Comparison of ENCODE assay signal across 17 cellular contexts in the genomic region with DNA sequence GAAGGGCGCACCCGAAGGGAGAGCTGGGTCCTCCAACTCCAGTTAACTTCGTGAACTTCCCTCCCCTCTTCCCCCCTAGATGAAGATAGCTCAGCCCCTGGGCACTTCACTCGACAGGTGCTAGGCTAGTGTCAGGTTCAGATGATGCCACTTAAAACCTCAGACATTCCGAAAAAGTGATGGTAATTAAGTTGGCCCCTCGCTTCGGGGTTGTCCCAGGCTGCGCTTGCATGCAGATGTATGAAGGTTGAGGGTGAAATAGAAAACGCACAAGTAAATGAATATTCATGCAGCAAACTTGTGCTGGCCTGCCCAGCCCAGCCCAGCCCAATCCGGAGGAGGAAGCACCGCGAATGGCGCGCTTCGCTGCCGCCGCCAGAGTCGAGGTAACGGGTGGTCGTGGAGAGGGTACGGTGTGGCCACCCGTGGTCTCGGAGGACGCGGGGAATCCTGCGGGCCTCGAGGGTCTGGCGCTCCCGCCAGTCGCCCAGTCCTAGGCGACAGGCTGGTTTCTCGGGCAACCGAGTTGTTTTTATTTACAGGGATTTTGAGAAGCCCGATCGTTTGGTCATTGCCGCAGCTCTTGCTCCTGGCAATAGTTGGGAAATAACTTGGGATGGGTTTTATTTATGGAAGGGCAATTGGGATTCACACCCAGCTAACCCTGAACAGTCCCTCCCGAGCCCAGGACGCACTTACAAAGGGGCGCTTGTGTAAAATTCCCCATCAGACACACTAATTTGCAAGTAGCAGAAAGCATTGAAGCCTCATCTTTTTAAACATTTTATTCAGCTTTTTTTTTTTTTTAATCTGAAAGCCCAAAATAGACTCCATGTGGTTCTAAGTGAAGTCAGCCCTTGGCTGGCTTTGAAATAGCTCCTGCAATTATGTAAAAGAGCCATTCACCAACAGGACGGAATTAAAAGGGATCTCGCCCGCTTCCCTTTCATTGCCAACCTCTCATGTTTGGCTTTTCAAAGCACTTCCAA. TPM values are rescaled to one million over a fixed set of nuclear protein-coding genes. Genes with fewer than 3 reads are reported as not detected.
DNase-seq lines count a peak whose midpoint lies in the region; ATAC-seq, FAIRE-seq and TF ChIP-seq lines count a peak whose summit lies in the region.
"Had no signal": no experiment of that assay in that cellular context is flagged by ENCODE, and none has a peak within 500 bp of the region (broad histone marks: within the 10 kb centered on the region; RNA-seq: fewer than 3 reads in every experiment).

No MANE protein-coding gene starts in this region.

- H3K27me3 ChIP-seq in smooth muscle cell (ENCODE audit: low read depth), result peaks cover 86% of the 10 kb centered on the region
- no peaks in the 10 kb centered on the region for H3K27me3 ChIP-seq in PC-3 (ENCODE audit: low read length)

- peaks cover 78% of the 10 kb centered on the region for H3K27me3 Mint-ChIP-seq in activated T-cell treated with anti-CD3 and anti-CD28 coated beads, Interleukin-2, amount 50 U/mL, for 24 hours

- POLR2A ChIA-PET in PC-3 (lab: Charles Lee; ENCODE audit: unreplicated experiment), result no interaction called here

- peaks cover 12% of the 10 kb centered on the region for H3K4me1 Mint-ChIP-seq in activated T-cell treated with anti-CD3 and anti-CD28 coated beads, Interleukin-2, amount 50 U/mL, for 24 hours (ENCODE audit: low read depth)

- peak overlapping the region; percentile 22 for H3K27ac Mint-ChIP-seq in activated T-cell treated with anti-CD3 and anti-CD28 coated beads, Interleukin-2, amount 50 U/mL, for 24 hours
- H3K27ac Mint-ChIP-seq: activated naive CD4-positive, alpha-beta T cell treated with anti-CD3 and anti-CD28 coated beads for 36 hours; dendritic cell treated with granulocyte-macrophage colony-stimulating factor and Interleukin-4, amounts not matched to agents 40 ng/mL and 50 ng/mL, for 4 days; HFFc6 had no signal

- in situ Hi-C loops in KBM-7 (cut with MboI; ENCODE audit: low pct_unique_long_range_greater_than_20kb, low sequenced_read_pairs), result no loop called here

- no peak for FAIRE-seq in RCC 7860 (lab: Jason Lieb, UNC)

- BruUV-seq in PC-3 (replicated peaks; lab: Mats Ljungman, UMichigan), result no TSS peak

- no peaks in the 10 kb centered on the region for H3K9me3 Mint-ChIP-seq in activated T-cell treated with anti-CD3 and anti-CD28 coated beads, Interleukin-2, amount 50 U/mL, for 24 hours
- H3K9me3 Mint-ChIP-seq: activated naive CD4-positive, alpha-beta T cell treated with anti-CD3 and anti-CD28 coated beads for 36 hours; dendritic cell treated with granulocyte-macrophage colony-stimulating factor and Interleukin-4, amounts not matched to agents 40 ng/mL and 50 ng/mL, for 4 days; HFFc6 had no signal

- no peak for ATAC-seq in PC-3

- 4% methylated on average over 41 of the region's 42 CpGs for WGBS in smooth muscle cell (ENCODE audit: low lambda C conversion rate)

- H3K27ac ChIP-seq in smooth muscle cell (ENCODE audit: low read depth) (no peak overlapping the region), PC-3 (ENCODE audit: low read length) (no peak overlapping the region)

- H3K4me3 ChIP-seq in WI38 (ENCODE audit: low read depth, low read length) (peak overlapping the region; percentile 19), iPS-18c (ENCODE audit: insufficient read depth, low read depth, low read length) (peak overlapping the region; percentile 26; the same call in 1 of the 2 replicates), smooth muscle cell (no peak overlapping the region), PC-3 (ENCODE audit: low read length) (no peak overlapping the region)

- no peak for DNase-seq in activated T-cell treated with anti-CD3 and anti-CD28 coated beads, Interleukin-2, amount 50 U/mL, for 24 hours
- no peak for DNase-seq in activated T-cell treated with anti-CD3 and anti-CD28 coated beads for 4 hours
- DNase-seq in smooth muscle cell (lab: John Stamatoyannopoulos, UW; ENCODE audit: unreplicated experiment), result no peak
- DNase-seq in RCC 7860 (ENCODE audit: low spot score), result no peak
- DNase-seq in KBM-7, result no peak
- no peak for DNase-seq in PC-3
- DNase-seq: activated naive CD4-positive, alpha-beta T cell treated with anti-CD3 and anti-CD28 coated beads for 36 hours; HFFc6; NCI-H1694 treated with DMSO at 0.1 percent for 48 hours; NK-92 treated with Interleukin-12 subunit alpha and Interleukin-12 subunit beta, amount 100 ng/mL, for 24 hours; nucleus accumbens; stimulated activated CD4-positive, alpha-beta T cell treated with anti-CD3 and anti-CD28 coated beads, Interleukin-15, amount 100 ng/mL, for 24 hours; T-helper 1 cell had no signal

- H3K9me3 ChIP-seq in iPS-18c (ENCODE audit: control insufficient read depth, insufficient read depth, low read length), result peaks cover 6% of the 10 kb centered on the region
- no peaks in the 10 kb centered on the region for H3K9me3 ChIP-seq in smooth muscle cell (replicated peaks; ENCODE audit: low read depth)
- no peaks in the 10 kb centered on the region for H3K9me3 ChIP-seq in PC-3 (ENCODE audit: low read length)

- H3K9ac ChIP-seq in smooth muscle cell (ENCODE audit: low read depth), result no peak overlapping the region
- no peak overlapping the region for H3K9ac ChIP-seq in PC-3 (ENCODE audit: low read length)

- H3K36me3 ChIP-seq in smooth muscle cell (ENCODE audit: low read depth) (no peaks in the 10 kb centered on the region), PC-3 (ENCODE audit: low read depth, low read length) (no peaks in the 10 kb centered on the region)

- H3K4me2 ChIP-seq in smooth muscle cell (peak overlapping the region; percentile 46), PC-3 (ENCODE audit: low read length) (no peak overlapping the region)

- CTCF ChIA-PET in PC-3 (lab: Charles Lee), result interaction anchor here (0.6 kb wide), 1 partner anchor 17 kb away, joined by 4 read pairs; no protein-coding TSS in a partner anchor

- H3K79me2 ChIP-seq in smooth muscle cell (ENCODE audit: low read depth) (no peaks in the 10 kb centered on the region), PC-3 (ENCODE audit: low read length) (peaks cover 21% of the 10 kb centered on the region)

- no peaks in the 10 kb centered on the region for H3K36me3 Mint-ChIP-seq in activated T-cell treated with anti-CD3 and anti-CD28 coated beads, Interleukin-2, amount 50 U/mL, for 24 hours (ENCODE audit: low read depth)

- H3K9me2 ChIP-seq in PC-3 (replicated peaks; ENCODE audit: low read length), result no peaks in the 10 kb centered on the region

- peaks cover 48% of the 10 kb centered on the region for H3K4me1 ChIP-seq in smooth muscle cell (ENCODE audit: low read depth)
- peaks cover 13% of the 10 kb centered on the region for H3K4me1 ChIP-seq in PC-3 (ENCODE audit: insufficient read depth, low read length)

- H2AFZ ChIP-seq in smooth muscle cell (ENCODE audit: low read depth) (no peak overlapping the region), PC-3 (ENCODE audit: low read length) (no peak overlapping the region)

- H4K20me1 ChIP-seq in smooth muscle cell (ENCODE audit: low read depth) (no peaks in the 10 kb centered on the region), PC-3 (ENCODE audit: low read length) (no peaks in the 10 kb centered on the region)

- no peak overlapping the region for H3K4me3 Mint-ChIP-seq in activated T-cell treated with anti-CD3 and anti-CD28 coated beads, Interleukin-2, amount 50 U/mL, for 24 hours
- H3K4me3 Mint-ChIP-seq: activated naive CD4-positive, alpha-beta T cell treated with anti-CD3 and anti-CD28 coated beads for 36 hours; dendritic cell treated with granulocyte-macrophage colony-stimulating factor and Interleukin-4, amounts not matched to agents 40 ng/mL and 50 ng/mL, for 4 days; HFFc6 had no signal

- TF ChIP-seq CTCF in WI38 (IDR thresholded peaks at IDR 0.05; ENCODE audit: low read depth, low read length), result no peak
- TF ChIP-seq CTCF in smooth muscle cell (IDR thresholded peaks at IDR 0.05; ENCODE audit: borderline replicate concordance, insufficient read depth, poor library complexity, severe bottlenecking), result no peak
- TF ChIP-seq CTCF in PC-3 (conservative IDR thresholded peaks at IDR 0.05; ENCODE audit: low read depth, low read length), result no peak

- intact Hi-C loops in PC-3 (cut with micrococcal nuclease), result no loop called here

- H3F3A ChIP-seq in smooth muscle cell (ENCODE audit: low read depth) (peaks cover 10% of the 10 kb centered on the region), PC-3 (ENCODE audit: low read length, unreplicated experiment) (no peaks in the 10 kb centered on the region)

RNA-seq across cellular contexts. Expression of gene GBX2, which starts 3.3 kb away (rescaled TPM):
- total RNA-seq in smooth muscle cell (not detected in 2 replicates), PC-3 (2014; rRNA removed) (30.5 and 40.5 TPM in 2 replicates)
- polyA plus RNA-seq in smooth muscle cell, result 0.27 TPM in 1 of 2 replicates, not detected in the other
- total RNA-seq: activated naive CD4-positive, alpha-beta T cell treated with anti-CD3 and anti-CD28 coated beads for 36 hours; HFFc6; urinary bladder had no signal
- polyA plus RNA-seq: urinary bladder had no signal

Comparison
In these comparisons a context has a peak if more than half of its experiments do, and no peak if none do; other contexts are left out.
1. H3K4me3 ChIP-seq: peak in WI38 (single experiment) and iPS-18c (single experiment); none in smooth muscle cell (single experiment) and PC-3 (single experiment).
2. RNA of gene GBX2, which starts 3.3 kb away (total RNA-seq): 30.5 to 40.5 TPM in PC-3; not detected in smooth muscle cell; every median in the first group is over 10 times any median in the second.